ENCODE assay signal across 15 cellular contexts in the genomic region with DNA sequence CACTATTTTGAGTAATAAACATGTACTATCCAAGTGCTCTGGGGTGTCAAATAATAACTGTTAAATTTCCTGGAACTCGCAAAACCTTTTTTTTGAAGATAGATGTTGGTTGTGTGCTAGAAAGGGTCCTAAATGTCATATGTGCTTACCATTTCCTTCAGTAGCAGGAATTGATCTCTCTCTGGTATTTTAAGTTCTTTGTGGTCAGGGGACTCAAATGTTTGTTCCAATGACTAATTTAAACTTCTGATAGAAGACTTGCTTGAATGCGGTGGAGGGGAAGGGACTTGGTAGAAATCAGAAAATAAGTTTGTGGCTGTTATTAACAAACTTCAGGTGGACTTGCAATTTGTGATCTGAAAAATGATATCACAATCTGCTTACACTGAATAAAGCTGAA. TPM values are rescaled to one million over a fixed set of nuclear protein-coding genes. Genes with fewer than 3 reads are reported as not detected.
DNase-seq lines count a peak whose midpoint lies in the region; ATAC-seq and TF ChIP-seq lines count a peak whose summit lies in the region.
"Had no signal": no experiment of that assay in that cellular context is flagged by ENCODE, and none has a peak within 500 bp of the region (broad histone marks: within the 10 kb centered on the region; RNA-seq: fewer than 3 reads in every experiment).

No MANE protein-coding gene starts in this region.

- CTCF ChIA-PET in CD8-positive, alpha-beta T cell (lab: Charles Lee), result no interaction called here
- CTCF ChIA-PET in activated CD4-positive, alpha-beta memory T cell treated with anti-CD3 and anti-CD28 coated beads, Interleukin-2, amount 10 ng/mL, durations not matched to agents 7 days and 5 days (lab: Charles Lee), result interaction anchor here (1.0 kb wide), 1 partner anchor 14 kb away, joined by 3 read pairs; no protein-coding TSS in a partner anchor
- CTCF ChIA-PET in GM10248 (lab: Yijun Ruan, JAX), result interaction anchor here (1.4 to 2.2 kb wide), 2 partner anchors 16 to 18 kb away, joined by 3 to 9 read pairs; no protein-coding TSS in a partner anchor

- peaks cover 27 to 52% (median 38%) of the 10 kb centered on the region in 10 experiments for H3K4me1 ChIP-seq in BLaER1 treated with 17β-estradiol and CSF1 and Interleukin-3, amounts not matched to agents 10 nM and 100 nM
- no peaks in the 10 kb centered on the region for H3K4me1 ChIP-seq in CD8-positive, alpha-beta T cell (ENCODE audit: insufficient read depth, low read length)

- H3K9me3 ChIP-seq in BLaER1 treated with 17β-estradiol and CSF1 and Interleukin-3, amounts not matched to agents 10 nM and 100 nM (replicated peaks in 1 of 11), result no peaks in the 10 kb centered on the region; a peak in 2 of 22 replicates
- no peaks in the 10 kb centered on the region for H3K9me3 ChIP-seq in CD8-positive, alpha-beta T cell (ENCODE audit: low read length)
- H3K9me3 ChIP-seq: esophagus squamous epithelium, sigmoid colon, tibial artery had no signal

- peaks cover 21 to 53% (median 48%) of the 10 kb centered on the region in 11 experiments for H3K36me3 ChIP-seq in BLaER1 treated with 17β-estradiol and CSF1 and Interleukin-3, amounts not matched to agents 10 nM and 100 nM
- no peaks in the 10 kb centered on the region for H3K36me3 ChIP-seq in CD8-positive, alpha-beta T cell (ENCODE audit: insufficient read depth, low read length)

- H3K9me3 Mint-ChIP-seq in CD8-positive, alpha-beta T cell, result no peaks in the 10 kb centered on the region
- peaks cover 3% of the 10 kb centered on the region for H3K9me3 Mint-ChIP-seq in activated CD4-positive, alpha-beta memory T cell treated with anti-CD3 and anti-CD28 coated beads, Interleukin-2, amount 10 ng/mL, durations not matched to agents 7 days and 5 days
- H3K9me3 Mint-ChIP-seq in natural killer cell, result no peaks in the 10 kb centered on the region
- H3K9me3 Mint-ChIP-seq: activated naive CD4-positive, alpha-beta T cell treated with anti-CD3 and anti-CD28 coated beads, Interleukin-2, amount 10 ng/mL, durations not matched to agents 7 days and 5 days; brain had no signal

- H3K4me2 ChIP-seq in BLaER1 treated with 17β-estradiol and CSF1 and Interleukin-3, amounts not matched to agents 10 nM and 100 nM, result peak overlapping the region; percentile 36 to 87 (median 68)

- ATAC-seq in CD8-positive, alpha-beta T cell, result no peak
- ATAC-seq in natural killer cell, result no peak

- H3K27ac ChIP-seq in BLaER1 treated with 17β-estradiol and CSF1 and Interleukin-3, amounts not matched to agents 10 nM and 100 nM, result peak overlapping the region in 10 of 11 experiments; percentile 0 to 42 (median 22); a peak in 13 of 22 replicates
- H3K27ac ChIP-seq in CD8-positive, alpha-beta T cell (ENCODE audit: low read depth, low read length), result no peak overlapping the region
- H3K27ac ChIP-seq: esophagus squamous epithelium, sigmoid colon, tibial artery had no signal

- intact Hi-C loops in CD8-positive, alpha-beta T cell (cut with DNase I, micrococcal nuclease), result no loop called here
- intact Hi-C loops in natural killer cell (cut with micrococcal nuclease), result no loop called here

- peaks cover 18 to 76% (median 50%) of the 10 kb centered on the region in 11 experiments; a peak in 20 of 22 replicates for H4K20me1 ChIP-seq in BLaER1 treated with 17β-estradiol and CSF1 and Interleukin-3, amounts not matched to agents 10 nM and 100 nM

- no peaks in the 10 kb centered on the region for H3K27me3 ChIP-seq in BLaER1 treated with 17β-estradiol and CSF1 and Interleukin-3, amounts not matched to agents 10 nM and 100 nM
- H3K27me3 ChIP-seq in CD8-positive, alpha-beta T cell (ENCODE audit: insufficient read depth, low read length), result no peaks in the 10 kb centered on the region
- H3K27me3 ChIP-seq: esophagus squamous epithelium, sigmoid colon, tibial artery had no signal

- H3K27me3 Mint-ChIP-seq in CD8-positive, alpha-beta T cell (ENCODE audit: low read depth), result no peaks in the 10 kb centered on the region
- no peaks in the 10 kb centered on the region for H3K27me3 Mint-ChIP-seq in activated CD4-positive, alpha-beta memory T cell treated with anti-CD3 and anti-CD28 coated beads, Interleukin-2, amount 10 ng/mL, durations not matched to agents 7 days and 5 days
- H3K27me3 Mint-ChIP-seq in natural killer cell (ENCODE audit: low read depth in 2 of 2), result no peaks in the 10 kb centered on the region
- H3K27me3 Mint-ChIP-seq: activated naive CD4-positive, alpha-beta T cell treated with anti-CD3 and anti-CD28 coated beads, Interleukin-2, amount 10 ng/mL, durations not matched to agents 7 days and 5 days; brain had no signal

- peaks cover 30% of the 10 kb centered on the region for H3K4me1 Mint-ChIP-seq in CD8-positive, alpha-beta T cell (ENCODE audit: low read depth)
- H3K4me1 Mint-ChIP-seq in activated CD4-positive, alpha-beta memory T cell treated with anti-CD3 and anti-CD28 coated beads, Interleukin-2, amount 10 ng/mL, durations not matched to agents 7 days and 5 days, result peaks cover 39% of the 10 kb centered on the region
- peaks cover 27 to 39% of the 10 kb centered on the region in 2 donors for H3K4me1 Mint-ChIP-seq in natural killer cell

- no peak for TF ChIP-seq CTCF in CD8-positive, alpha-beta T cell (IDR thresholded peaks at IDR 0.05)
- TF ChIP-seq CTCF in natural killer cell (IDR thresholded peaks at IDR 0.05) (no peak), GM10248 (IDR thresholded peaks at IDR 0.05; ENCODE audit: control extremely low read depth, extremely low read depth, low read depth, missing control alignments) (no peak)

- H3K9ac ChIP-seq in BLaER1 treated with 17β-estradiol and CSF1 and Interleukin-3, amounts not matched to agents 10 nM and 100 nM, result peak overlapping the region in 8 of 11 experiments; percentile 1 to 60 (median 30); a peak in 10 of 22 replicates

- no peak overlapping the region for H3K4me3 Mint-ChIP-seq in CD8-positive, alpha-beta T cell
- H3K4me3 Mint-ChIP-seq in activated CD4-positive, alpha-beta memory T cell treated with anti-CD3 and anti-CD28 coated beads, Interleukin-2, amount 10 ng/mL, durations not matched to agents 7 days and 5 days, result no peak overlapping the region
- H3K4me3 Mint-ChIP-seq in natural killer cell, result no peak overlapping the region
- H3K4me3 Mint-ChIP-seq: activated naive CD4-positive, alpha-beta T cell treated with anti-CD3 and anti-CD28 coated beads, Interleukin-2, amount 10 ng/mL, durations not matched to agents 7 days and 5 days; brain had no signal

- peak overlapping the region in 3 of 10 experiments; percentile 17 to 31 (median 31); a peak in 3 of 20 replicates for H3K4me3 ChIP-seq in BLaER1 treated with 17β-estradiol and CSF1 and Interleukin-3, amounts not matched to agents 10 nM and 100 nM
- no peak overlapping the region for H3K4me3 ChIP-seq in CD8-positive, alpha-beta T cell (ENCODE audit: low read depth, low read length)
- H3K4me3 ChIP-seq: esophagus squamous epithelium, sigmoid colon, tibial artery had no signal

- H3K27ac Mint-ChIP-seq in CD8-positive, alpha-beta T cell, result peak overlapping the region; percentile 38
- H3K27ac Mint-ChIP-seq in activated CD4-positive, alpha-beta memory T cell treated with anti-CD3 and anti-CD28 coated beads, Interleukin-2, amount 10 ng/mL, durations not matched to agents 7 days and 5 days, result peak overlapping the region; percentile 68
- peak overlapping the region; percentile 50 to 72 for H3K27ac Mint-ChIP-seq in natural killer cell

- POLR2A ChIA-PET in CD8-positive, alpha-beta T cell (lab: Charles Lee), result no interaction called here
- POLR2A ChIA-PET in activated CD4-positive, alpha-beta memory T cell treated with anti-CD3 and anti-CD28 coated beads, Interleukin-2, amount 10 ng/mL, durations not matched to agents 7 days and 5 days (lab: Charles Lee), result interaction anchor here (0.8 to 1.4 kb wide), 3 partner anchors 9 to 28 kb away, joined by 3 to 6 read pairs (median 4); no protein-coding TSS in a partner anchor
- POLR2A ChIA-PET in GM10248 (lab: Yijun Ruan, JAX), result no interaction called here

- no peak for DNase-seq in CD8-positive, alpha-beta T cell
- DNase-seq in activated CD4-positive, alpha-beta memory T cell treated with anti-CD3 and anti-CD28 coated beads, Interleukin-2, amount 10 ng/mL, durations not matched to agents 7 days and 5 days, result no peak
- DNase-seq in natural killer cell, result no peak
- no peak for DNase-seq in GM10248 (ENCODE audit: extremely low spot score)
- no peak for DNase-seq in NCI-H2107 (lab: John Stamatoyannopoulos, UW)
- no peak for DNase-seq in occipital lobe (lab: John Stamatoyannopoulos, UW)
- DNase-seq: activated naive CD4-positive, alpha-beta T cell treated with anti-CD3 and anti-CD28 coated beads, Interleukin-2, amount 10 ng/mL, durations not matched to agents 7 days and 5 days; esophagus squamous epithelium; head of caudate nucleus; NCI-H526 treated with DMSO at 0.1 percent for 48 hours; sigmoid colon; stimulated activated CD4-positive, alpha-beta T cell treated with anti-CD3 and anti-CD28 coated beads, Interleukin-4, amount 100 ng/mL, for 24 hours; tibial artery had no signal

- H3K36me3 Mint-ChIP-seq in CD8-positive, alpha-beta T cell, result peaks cover 37% of the 10 kb centered on the region
- H3K36me3 Mint-ChIP-seq in activated CD4-positive, alpha-beta memory T cell treated with anti-CD3 and anti-CD28 coated beads, Interleukin-2, amount 10 ng/mL, durations not matched to agents 7 days and 5 days (ENCODE audit: low read depth), result peaks cover 28% of the 10 kb centered on the region
- H3K36me3 Mint-ChIP-seq in natural killer cell, result no peaks in the 10 kb centered on the region

RNA-seq across cellular contexts. Expression of gene ARIH2, which starts 26.8 kb away (rescaled TPM):
- total RNA-seq in CD8-positive, alpha-beta T cell, result 100 to 1,000 TPM; 225 to 242 TPM
- total RNA-seq in activated CD4-positive, alpha-beta memory T cell treated with anti-CD3 and anti-CD28 coated beads, Interleukin-2, amount 10 ng/mL, durations not matched to agents 7 days and 5 days, result 100 to 1,000 TPM; 100 TPM
- total RNA-seq in natural killer cell, result 100 to 1,000 TPM; 239 to 291 (median 243) TPM
- 82.0 TPM for total RNA-seq in occipital lobe

RNA-seq across cellular contexts. Expression of gene P4HTM, which starts 44.6 kb away (rescaled TPM):
- 10 to 100 TPM; 41.5 to 41.8 TPM for total RNA-seq in CD8-positive, alpha-beta T cell
- 10 to 100 TPM; 48.4 to 49.9 TPM for total RNA-seq in activated CD4-positive, alpha-beta memory T cell treated with anti-CD3 and anti-CD28 coated beads, Interleukin-2, amount 10 ng/mL, durations not matched to agents 7 days and 5 days
- total RNA-seq in natural killer cell, result 10 to 100 TPM; 28.8 to 31.3 (median 30.6) TPM
- 53.0 TPM for total RNA-seq in occipital lobe

RNA-seq across cellular contexts. Expression of gene SLC25A20, which starts 46.8 kb away (rescaled TPM):
- total RNA-seq in CD8-positive, alpha-beta T cell, result under 1 TPM; 0.46 to 0.64 TPM
- total RNA-seq in activated CD4-positive, alpha-beta memory T cell treated with anti-CD3 and anti-CD28 coated beads, Interleukin-2, amount 10 ng/mL, durations not matched to agents 7 days and 5 days, result 10 to 100 TPM; 25.6 to 29.5 TPM
- total RNA-seq in natural killer cell (10 to 100 TPM; 29.5 to 64.0 (median 48.3) TPM), occipital lobe (10.3 TPM)
